18 cellular contexts compared by ENCODE assay signal in the genomic region with DNA sequence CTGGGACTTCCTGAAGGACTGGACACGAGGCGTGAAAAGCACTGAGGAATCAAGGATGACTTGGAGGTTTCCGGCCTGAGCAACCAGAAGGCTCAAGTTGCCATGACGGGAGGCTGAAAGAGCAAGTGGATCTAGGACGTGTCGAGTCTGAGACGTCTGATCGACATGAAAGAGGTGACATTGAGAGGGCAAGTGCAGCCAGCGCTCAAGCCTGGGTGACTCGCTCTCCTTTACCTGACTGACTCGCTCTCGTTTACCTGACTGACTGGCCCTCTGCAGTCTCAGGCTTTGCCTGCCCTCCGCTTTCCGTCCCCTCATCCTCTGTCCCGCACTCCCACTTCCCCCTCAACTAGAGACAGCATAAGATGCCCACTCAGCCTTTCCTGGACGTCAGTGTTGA.
DNase-seq lines count a peak whose midpoint lies in the region; ATAC-seq and TF ChIP-seq lines count a peak whose summit lies in the region.
"Had no signal": no experiment of that assay in that cellular context is flagged by ENCODE, and none has a peak within 500 bp of the region (broad histone marks: within the 10 kb centered on the region; RNA-seq: fewer than 3 reads in every experiment).

No MANE protein-coding gene starts in this region.

- H3K27ac Mint-ChIP-seq in activated T-cell treated with anti-CD3 and anti-CD28 coated beads, Interleukin-2, amount 50 U/mL, for 24 hours, result peak overlapping the region; percentile 87
- H3K27ac Mint-ChIP-seq in activated naive CD8-positive, alpha-beta T cell, result peak overlapping the region; percentile 50
- H3K27ac Mint-ChIP-seq in memory B cell (peak overlapping the region; percentile 60), T-cell (peak overlapping the region in 1 of 2 donors; percentile 72)
- peak overlapping the region; percentile 81 for H3K27ac Mint-ChIP-seq in stimulated activated naive B cell treated with anti-CD40 and anti-IgM and Interleukin-4, amounts not matched to agents 10 μg/mL and 1 μg/mL and 100 μg/mL, for 72 hours
- H3K27ac Mint-ChIP-seq: activated CD8-positive, alpha-beta memory T cell treated with anti-CD3 and anti-CD28 coated beads, Interleukin-2, amount 10 ng/mL, durations not matched to agents 7 days and 5 days had no signal

- H3K4me1 ChIP-seq in prostate gland (replicated peaks), result peaks cover 3% of the 10 kb centered on the region
- H3K4me1 ChIP-seq: right atrium auricular region had no signal

- H3K36me3 Mint-ChIP-seq in activated T-cell treated with anti-CD3 and anti-CD28 coated beads, Interleukin-2, amount 50 U/mL, for 24 hours (ENCODE audit: low read depth), result peaks cover 89% of the 10 kb centered on the region
- peaks cover 10% of the 10 kb centered on the region for H3K36me3 Mint-ChIP-seq in activated naive CD8-positive, alpha-beta T cell
- peaks cover 28% of the 10 kb centered on the region for H3K36me3 Mint-ChIP-seq in memory B cell
- H3K36me3 Mint-ChIP-seq in stimulated activated naive B cell treated with anti-CD40 and anti-IgM and Interleukin-4, amounts not matched to agents 10 μg/mL and 1 μg/mL and 100 μg/mL, for 72 hours, result peaks cover 13 to 34% of the 10 kb centered on the region in 2 donors
- peaks cover 69% of the 10 kb centered on the region for H3K36me3 Mint-ChIP-seq in T-cell

- 95% methylated on average over 16 of the region's 16 CpGs for WGBS in prostate gland

- no peak for TF ChIP-seq POLR2A in prostate gland (IDR thresholded peaks at IDR 0.05)

- H3K27me3 ChIP-seq in prostate gland (replicated peaks; ENCODE audit: insufficient read depth), result no peaks in the 10 kb centered on the region
- H3K27me3 ChIP-seq: right atrium auricular region had no signal

- POLR2A ChIA-PET in T-cell (lab: Charles Lee), result no interaction called here

- H3K4me3 ChIP-seq in prostate gland, result no peak overlapping the region
- H3K4me3 ChIP-seq: HAP-1, left ventricle myocardium inferior, right atrium auricular region, thoracic aorta had no signal

- no peak for ATAC-seq in memory B cell (ENCODE audit: low read depth)
- ATAC-seq in stimulated activated naive B cell treated with anti-CD40 and anti-IgM and Interleukin-4, amounts not matched to agents 10 μg/mL and 1 μg/mL and 100 μg/mL, for 72 hours (replicated peaks), result no peak
- no peak for ATAC-seq in T-cell (replicated peaks in 1 of 4)
- ATAC-seq: activated CD8-positive, alpha-beta memory T cell treated with anti-CD3 and anti-CD28 coated beads, Interleukin-2, amount 10 ng/mL, durations not matched to agents 7 days and 5 days; Panc1 had no signal

- CTCF ChIA-PET in T-cell (lab: Charles Lee), result no interaction called here

- TF ChIP-seq CTCF in prostate gland (IDR thresholded peaks at IDR 0.05), result no peak

- H3K4me3 Mint-ChIP-seq in activated T-cell treated with anti-CD3 and anti-CD28 coated beads, Interleukin-2, amount 50 U/mL, for 24 hours, result no peak overlapping the region
- H3K4me3 Mint-ChIP-seq in activated naive CD8-positive, alpha-beta T cell, result no peak overlapping the region
- H3K4me3 Mint-ChIP-seq in memory B cell, result no peak overlapping the region
- H3K4me3 Mint-ChIP-seq in stimulated activated naive B cell treated with anti-CD40 and anti-IgM and Interleukin-4, amounts not matched to agents 10 μg/mL and 1 μg/mL and 100 μg/mL, for 72 hours, result no peak overlapping the region
- peak overlapping the region in 1 of 3 donors; percentile 32 for H3K4me3 Mint-ChIP-seq in T-cell
- H3K4me3 Mint-ChIP-seq: activated CD8-positive, alpha-beta memory T cell treated with anti-CD3 and anti-CD28 coated beads, Interleukin-2, amount 10 ng/mL, durations not matched to agents 7 days and 5 days; endodermal cell had no signal

- intact Hi-C loops in prostate gland (cut with DNase I), result no loop called here

- no peaks in the 10 kb centered on the region for H3K9me3 Mint-ChIP-seq in activated T-cell treated with anti-CD3 and anti-CD28 coated beads, Interleukin-2, amount 50 U/mL, for 24 hours
- H3K9me3 Mint-ChIP-seq in activated naive CD8-positive, alpha-beta T cell (ENCODE audit: low read depth), result no peaks in the 10 kb centered on the region
- H3K9me3 Mint-ChIP-seq in memory B cell, result no peaks in the 10 kb centered on the region
- H3K9me3 Mint-ChIP-seq in stimulated activated naive B cell treated with anti-CD40 and anti-IgM and Interleukin-4, amounts not matched to agents 10 μg/mL and 1 μg/mL and 100 μg/mL, for 72 hours, result no peaks in the 10 kb centered on the region
- no peaks in the 10 kb centered on the region for H3K9me3 Mint-ChIP-seq in T-cell
- H3K9me3 Mint-ChIP-seq: endodermal cell had no signal

- no peaks in the 10 kb centered on the region for H3K9me3 ChIP-seq in prostate gland
- H3K9me3 ChIP-seq: HAP-1, left ventricle myocardium inferior, right atrium auricular region, thoracic aorta had no signal

- H3K27me3 Mint-ChIP-seq in activated T-cell treated with anti-CD3 and anti-CD28 coated beads, Interleukin-2, amount 50 U/mL, for 24 hours, result no peaks in the 10 kb centered on the region
- H3K27me3 Mint-ChIP-seq in activated naive CD8-positive, alpha-beta T cell, result no peaks in the 10 kb centered on the region
- H3K27me3 Mint-ChIP-seq in memory B cell (no peaks in the 10 kb centered on the region), T-cell (no peaks in the 10 kb centered on the region)
- H3K27me3 Mint-ChIP-seq in stimulated activated naive B cell treated with anti-CD40 and anti-IgM and Interleukin-4, amounts not matched to agents 10 μg/mL and 1 μg/mL and 100 μg/mL, for 72 hours, result no peaks in the 10 kb centered on the region
- H3K27me3 Mint-ChIP-seq: activated CD8-positive, alpha-beta memory T cell treated with anti-CD3 and anti-CD28 coated beads, Interleukin-2, amount 10 ng/mL, durations not matched to agents 7 days and 5 days had no signal

- DNase-seq in activated T-cell treated with anti-CD3 and anti-CD28 coated beads, Interleukin-2, amount 50 U/mL, for 24 hours, result no peak
- no peak for DNase-seq in activated T-cell treated with anti-CD3 and anti-CD28 coated beads, Interleukin-2, amount 50 U/mL, for 48 hours
- no peak for DNase-seq in memory B cell (ENCODE audit: low spot score in 2 of 2)
- DNase-seq in stimulated activated naive B cell treated with anti-CD40 and anti-IgM and Interleukin-4, amounts not matched to agents 10 μg/mL and 1 μg/mL and 100 μg/mL, for 72 hours, result no peak
- no peak for DNase-seq in T-cell
- DNase-seq in SKM-1 (lab: John Stamatoyannopoulos, UW; ENCODE audit: unreplicated experiment), result no peak
- DNase-seq in prostate gland (ENCODE audit: low spot score), result no peak
- DNase-seq: activated CD8-positive, alpha-beta memory T cell treated with anti-CD3 and anti-CD28 coated beads, Interleukin-2, amount 10 ng/mL, durations not matched to agents 7 days and 5 days; COR-L47; endodermal cell; left ventricle myocardium inferior; NCI-H1930; NCI-H526 had no signal

- H3K27ac ChIP-seq in prostate gland, result no peak overlapping the region
- H3K27ac ChIP-seq: left ventricle myocardium inferior, right atrium auricular region, thoracic aorta had no signal

- H3K36me3 ChIP-seq in prostate gland, result no peaks in the 10 kb centered on the region
- H3K36me3 ChIP-seq: HAP-1, right atrium auricular region had no signal

- H3K4me1 Mint-ChIP-seq in activated T-cell treated with anti-CD3 and anti-CD28 coated beads, Interleukin-2, amount 50 U/mL, for 24 hours (ENCODE audit: low read depth), result peaks cover 88% of the 10 kb centered on the region
- peaks cover 89% of the 10 kb centered on the region for H3K4me1 Mint-ChIP-seq in activated naive CD8-positive, alpha-beta T cell (ENCODE audit: low read depth)
- H3K4me1 Mint-ChIP-seq in memory B cell, result peaks cover 16% of the 10 kb centered on the region
- peaks cover 20 to 45% of the 10 kb centered on the region in 2 donors for H3K4me1 Mint-ChIP-seq in stimulated activated naive B cell treated with anti-CD40 and anti-IgM and Interleukin-4, amounts not matched to agents 10 μg/mL and 1 μg/mL and 100 μg/mL, for 72 hours
- peaks cover 91 to 94% (median 94%) of the 10 kb centered on the region in 3 donors for H3K4me1 Mint-ChIP-seq in T-cell
- H3K4me1 Mint-ChIP-seq: endodermal cell had no signal
